In the genomic region with DNA sequence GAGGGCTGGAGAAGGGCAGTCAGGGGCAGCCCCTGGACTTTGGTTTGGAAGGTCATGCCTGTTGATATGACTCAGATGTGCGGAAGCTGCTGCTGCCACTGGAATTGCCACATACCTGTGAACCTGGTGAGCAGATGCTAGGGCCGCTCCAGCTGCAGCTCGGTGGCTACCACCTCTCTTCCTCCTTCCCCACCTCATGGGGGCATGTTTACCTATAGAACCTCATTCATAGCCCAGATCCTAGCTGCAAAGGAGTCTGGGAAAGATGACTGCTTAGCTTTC, we compare ENCODE assay signal across 24 cellular contexts. TPM values are rescaled to one million over a fixed set of nuclear protein-coding genes. Genes with fewer than 3 reads are reported as not detected.
DNase-seq lines count a peak whose midpoint lies in the region; ATAC-seq, FAIRE-seq and TF ChIP-seq lines count a peak whose summit lies in the region.
"Had no signal": no experiment of that assay in that cellular context is flagged by ENCODE, and none has a peak within 500 bp of the region (broad histone marks: within the 10 kb centered on the region; RNA-seq: fewer than 3 reads in every experiment).

No MANE protein-coding gene starts in this region.

- H3K27me3 ChIP-seq in PC-3 (ENCODE audit: low read length) (0 out of 2 replicates have a peak, but pooled peaks cover 7% of the 10 kb centered on the region), osteoblast (ENCODE audit: insufficient read depth, low read length) (peaks cover 10% of the 10 kb centered on the region), prostate gland (replicated peaks; ENCODE audit: insufficient read depth) (no peaks in the 10 kb centered on the region)
- H3K27me3 ChIP-seq: colonic mucosa, pancreas, suprapubic skin, uterus had no signal

- CTCF ChIA-PET in PC-3 (lab: Charles Lee): no interaction called here

- H3K9me3 ChIP-seq in PC-3 (ENCODE audit: low read length): no peaks in the 10 kb centered on the region
- no peaks in the 10 kb centered on the region for H3K9me3 ChIP-seq in osteoblast (ENCODE audit: low read depth, low read length)
- H3K9me3 ChIP-seq in prostate gland: no peaks in the 10 kb centered on the region
- H3K9me3 ChIP-seq: colonic mucosa, pancreas, suprapubic skin, uterus had no signal

- intact Hi-C loops in PC-3 (cut with micrococcal nuclease) (no loop called here), prostate gland (cut with DNase I) (no loop called here)

- peak; percentile 54 for ATAC-seq in PC-3
- ATAC-seq in GM18517 (IDR thresholded peaks at IDR 0.05; ENCODE audit: unreplicated experiment): no peak
- ATAC-seq in GM18505 (IDR thresholded peaks at IDR 0.05; ENCODE audit: unreplicated experiment): no peak
- ATAC-seq: activated naive CD8-positive, alpha-beta T cell treated with anti-CD3 and anti-CD28 coated beads, Interleukin-2, amount 50 U/mL, for 24 hours; natural killer cell; sciatic nerve had no signal

- POLR2A ChIA-PET in PC-3 (lab: Charles Lee; ENCODE audit: unreplicated experiment): no interaction called here

- DNase-seq in ELR (ENCODE audit: low read depth) (peak; percentile 29), PC-3 (peak; percentile 41), fibroblast of villous mesenchyme (ENCODE audit: low read depth) (peak; percentile 32), osteoblast (ENCODE audit: insufficient read length, low spot score, missing footprints) (no peak), prostate gland (ENCODE audit: low spot score) (no peak), GM19239 (ENCODE audit: insufficient read length, low spot score) (no peak)
- DNase-seq: activated B cell treated with CpG ODN at 0.5 μM for 24 hours; activated CD4-positive, alpha-beta memory T cell treated with anti-CD3 and anti-CD28 coated beads, Interleukin-2, amount 10 ng/mL, durations not matched to agents 7 days and 5 days; activated gamma-delta T cell; activated naive CD8-positive, alpha-beta T cell treated with anti-CD3 and anti-CD28 coated beads, Interleukin-2, amount 50 U/mL, for 24 hours; activated T-cell treated with anti-CD3 and anti-CD28 coated beads for 4 hours; colonic mucosa; HFFc6; natural killer cell; NCI-H1694 treated with DMSO at 0.1 percent for 48 hours; NCI-H2171 treated with DMSO at 0.1 percent for 48 hours; NCI-H526; pancreas; uterus had no signal

- no peak for TF ChIP-seq CTCF in PC-3 (conservative IDR thresholded peaks at IDR 0.05; ENCODE audit: low read depth, low read length)
- no peak for TF ChIP-seq CTCF in fibroblast of villous mesenchyme (IDR thresholded peaks at IDR 0.05; ENCODE audit: insufficient read depth, low read depth, low read length)
- no peak for TF ChIP-seq CTCF in osteoblast (IDR thresholded peaks at IDR 0.05; ENCODE audit: extremely low read depth, low read depth, low read length)
- no peak for TF ChIP-seq CTCF in prostate gland (IDR thresholded peaks at IDR 0.05)

- H3K4me3 ChIP-seq in PC-3 (ENCODE audit: low read length) (no peak overlapping the region), fibroblast of villous mesenchyme (ENCODE audit: low read depth, low read length) (no peak overlapping the region), osteoblast (ENCODE audit: insufficient read depth, low read length) (no peak overlapping the region), prostate gland (no peak overlapping the region)
- H3K4me3 ChIP-seq: colonic mucosa, pancreas, suprapubic skin, uterus had no signal

- FAIRE-seq in GM19239 (lab: Jason Lieb, UNC): no peak
- FAIRE-seq: G401.6, pancreas had no signal

- H3K36me3 ChIP-seq in PC-3 (ENCODE audit: low read depth, low read length): no peaks in the 10 kb centered on the region
- H3K36me3 ChIP-seq in osteoblast (ENCODE audit: insufficient read depth, low read length): no peaks in the 10 kb centered on the region
- H3K36me3 ChIP-seq in prostate gland: no peaks in the 10 kb centered on the region
- H3K36me3 ChIP-seq: colonic mucosa, pancreas, suprapubic skin, uterus had no signal

- H3K9me2 ChIP-seq in PC-3 (replicated peaks; ENCODE audit: low read length): no peaks in the 10 kb centered on the region

- H2AFZ ChIP-seq in PC-3 (ENCODE audit: low read length) (no peak overlapping the region), osteoblast (ENCODE audit: low read length) (no peak overlapping the region)

- peaks cover 7% of the 10 kb centered on the region; the same call in 1 of the 2 replicates for H3K4me1 ChIP-seq in PC-3 (ENCODE audit: insufficient read depth, low read length)
- peaks cover 34% of the 10 kb centered on the region for H3K4me1 ChIP-seq in osteoblast (ENCODE audit: insufficient read depth, low read length)
- H3K4me1 ChIP-seq in prostate gland (replicated peaks): no peaks in the 10 kb centered on the region
- H3K4me1 ChIP-seq: colonic mucosa, pancreas, suprapubic skin, uterus had no signal

- no peak for TF ChIP-seq POLR2A in prostate gland (IDR thresholded peaks at IDR 0.05)
- TF ChIP-seq POLR2A in GM18505 (IDR thresholded peaks at IDR 0.05; ENCODE audit: borderline replicate concordance, extremely low read depth, insufficient read depth, insufficient read length): no peak

- H3K79me2 ChIP-seq in PC-3 (ENCODE audit: low read length) (no peaks in the 10 kb centered on the region), osteoblast (ENCODE audit: insufficient read depth, low read length) (no peaks in the 10 kb centered on the region)

- H3K9ac ChIP-seq in PC-3 (ENCODE audit: low read length): no peak overlapping the region

- no TSS peak for BruUV-seq in PC-3 (replicated peaks; lab: Mats Ljungman, UMichigan)

- 87% methylated on average over 3 of the region's 3 CpGs for WGBS in prostate gland

- H3K4me2 ChIP-seq in PC-3 (ENCODE audit: low read length) (no peak overlapping the region), osteoblast (ENCODE audit: insufficient read depth, low read length) (peak overlapping the region; percentile 25)

- H3F3A ChIP-seq in PC-3 (ENCODE audit: low read length, unreplicated experiment): no peaks in the 10 kb centered on the region

- H3K27ac ChIP-seq in PC-3 (ENCODE audit: low read length) (no peak overlapping the region), osteoblast (ENCODE audit: low read depth, low read length) (no peak overlapping the region), prostate gland (no peak overlapping the region)
- H3K27ac ChIP-seq: colonic mucosa, pancreas, suprapubic skin, uterus had no signal

- H4K20me1 ChIP-seq in PC-3 (ENCODE audit: low read length): no peaks in the 10 kb centered on the region
- H4K20me1 ChIP-seq in osteoblast (ENCODE audit: insufficient read depth, low read length): no peaks in the 10 kb centered on the region

RNA-seq across cellular contexts. Expression of a gene that starts 17.5 kb away (rescaled TPM):
- total RNA-seq in PC-3 (2014; rRNA removed): not detected in 2 replicates
- total RNA-seq in fibroblast of villous mesenchyme: under 0.01 and 0.64 TPM in 2 replicates
- 3.2 and 5.8 TPM in 2 replicates for total RNA-seq in osteoblast
- total RNA-seq in prostate gland: 1 to 10 TPM; 4.1 to 6.6 TPM

Comparison
In these comparisons a context has a peak if more than half of its experiments do, and no peak if none do; other contexts are left out.
1. DNase-seq: peak in ELR (single experiment), PC-3 (single experiment) and fibroblast of villous mesenchyme (single experiment); none in osteoblast (single experiment), prostate gland (single experiment) and GM19239 (single experiment).